Comparison of ENCODE assay signal across 6 cellular contexts in genomic region chr4:663438-664428, GRCh38. TPM values are rescaled to one million over a fixed set of nuclear protein-coding genes. Genes with fewer than 3 reads are reported as not detected.
DNase-seq lines count a peak whose midpoint lies in the region; ATAC-seq and TF ChIP-seq lines count a peak whose summit lies in the region.

No MANE protein-coding gene starts in this region.

- no peaks in the 10 kb centered on the region for H3K9me3 ChIP-seq in BLaER1 treated with 17β-estradiol and CSF1 and Interleukin-3, amounts not matched to agents 10 nM and 100 nM (replicated peaks in 1 of 11)

- H4K20me1 ChIP-seq in BLaER1 treated with 17β-estradiol and CSF1 and Interleukin-3, amounts not matched to agents 10 nM and 100 nM = no peaks in the 10 kb centered on the region; a peak in 1 of 22 replicates

- peak overlapping the region; percentile 87 to 99 (median 94) for H3K4me2 ChIP-seq in BLaER1 treated with 17β-estradiol and CSF1 and Interleukin-3, amounts not matched to agents 10 nM and 100 nM

- peak; percentile 75 for DNase-seq in activated CD4-positive, CD25-positive, alpha-beta regulatory T cell treated with anti-CD3 and anti-CD28 coated beads, Interleukin-2, amount 50 U/mL, for 72 hours
- DNase-seq in fibroblast of villous mesenchyme (ENCODE audit: low read depth) (no peak), glomerular visceral epithelial cell (ENCODE audit: extremely low spot score) (no peak)
- peak; percentile 88 for DNase-seq in stimulated activated CD4-positive, alpha-beta T cell treated with anti-CD3 and anti-CD28 coated beads, Interleukin-15, amount 100 ng/mL, for 24 hours

- H3K27me3 ChIP-seq in BLaER1 treated with 17β-estradiol and CSF1 and Interleukin-3, amounts not matched to agents 10 nM and 100 nM = no peaks in the 10 kb centered on the region

- no peak for TF ChIP-seq CTCF in fibroblast of villous mesenchyme (IDR thresholded peaks at IDR 0.05; ENCODE audit: insufficient read depth, low read depth, low read length)

- H3K4me3 ChIP-seq in BLaER1 treated with 17β-estradiol and CSF1 and Interleukin-3, amounts not matched to agents 10 nM and 100 nM = peak overlapping the region; percentile 69 to 91 (median 80)
- peak overlapping the region; percentile 55 for H3K4me3 ChIP-seq in fibroblast of villous mesenchyme (ENCODE audit: low read depth, low read length)

- peak; percentile 83 for ATAC-seq in HG02759 (IDR thresholded peaks at IDR 0.05; ENCODE audit: unreplicated experiment)

- H3K27ac ChIP-seq in BLaER1 treated with 17β-estradiol and CSF1 and Interleukin-3, amounts not matched to agents 10 nM and 100 nM = peak overlapping the region; percentile 67 to 93 (median 88)

- H3K4me1 ChIP-seq in BLaER1 treated with 17β-estradiol and CSF1 and Interleukin-3, amounts not matched to agents 10 nM and 100 nM = peaks cover 26 to 38% (median 33%) of the 10 kb centered on the region in 10 experiments

- H3K36me3 ChIP-seq in BLaER1 treated with 17β-estradiol and CSF1 and Interleukin-3, amounts not matched to agents 10 nM and 100 nM = peaks cover 0 to 19% (median 0%) of the 10 kb centered on the region in 11 experiments; a peak in 5 of 22 replicates

- peak overlapping the region; percentile 83 to 93 (median 90) for H3K9ac ChIP-seq in BLaER1 treated with 17β-estradiol and CSF1 and Interleukin-3, amounts not matched to agents 10 nM and 100 nM

RNA-seq across cellular contexts. Expression of gene ATP5ME, which starts 10.3 kb away (rescaled TPM):
- total RNA-seq in fibroblast of villous mesenchyme = 72.5 and 106 TPM in 2 replicates

RNA-seq across cellular contexts. Expression of gene MYL5, which starts 10.6 kb away (rescaled TPM):
- 9.1 and 14.2 TPM in 2 replicates for total RNA-seq in fibroblast of villous mesenchyme

RNA-seq across cellular contexts. Expression of gene SLC49A3, which starts 25.2 kb away (rescaled TPM):
- total RNA-seq in fibroblast of villous mesenchyme = 3.9 and 7.1 TPM in 2 replicates

RNA-seq across cellular contexts. Expression of gene PDE6B, which starts 38.4 kb away (rescaled TPM):
- total RNA-seq in fibroblast of villous mesenchyme = under 0.01 TPM in 1 of 2 replicates, not detected in the other

RNA-seq across cellular contexts. Expression of gene PCGF3, which starts 41.9 kb away (rescaled TPM):
- total RNA-seq in fibroblast of villous mesenchyme = 36.7 and 40.6 TPM in 2 replicates

Comparison
In these comparisons a context has a peak if more than half of its experiments do, and no peak if none do; other contexts are left out.
1. DNase-seq: peak in activated CD4-positive, CD25-positive, alpha-beta regulatory T cell treated with anti-CD3 and anti-CD28 coated beads, Interleukin-2, amount 50 U/mL, for 72 hours (single experiment) and stimulated activated CD4-positive, alpha-beta T cell treated with anti-CD3 and anti-CD28 coated beads, Interleukin-15, amount 100 ng/mL, for 24 hours (single experiment); none in fibroblast of villous mesenchyme (single experiment) and glomerular visceral epithelial cell (single experiment).